8 cellular contexts compared by ENCODE assay signal in the genomic region with DNA sequence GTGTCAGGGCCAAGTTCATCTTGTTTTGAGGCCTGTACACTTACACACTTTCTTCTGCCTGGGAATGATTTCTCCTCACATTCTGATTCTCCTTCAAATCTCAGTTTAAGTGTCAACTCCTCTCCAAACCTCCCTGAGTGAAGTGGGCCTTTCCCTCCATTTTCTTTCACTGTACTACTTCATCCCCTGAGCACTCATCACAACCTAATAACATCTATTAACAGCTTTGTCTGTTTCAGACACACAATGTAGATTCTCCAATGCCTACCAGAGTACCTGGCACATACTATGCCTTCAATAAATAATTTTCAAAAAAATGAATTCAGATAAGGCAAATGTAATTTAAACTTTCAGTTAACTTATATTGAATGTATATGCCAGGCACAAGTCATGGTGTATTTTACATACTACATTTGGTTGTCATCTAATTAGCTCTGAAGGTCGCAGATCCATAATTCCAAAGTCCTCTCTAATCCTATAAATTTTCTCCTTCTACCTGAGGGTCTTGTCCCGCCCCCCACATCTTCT. TPM values are rescaled to one million over a fixed set of nuclear protein-coding genes. Genes with fewer than 3 reads are reported as not detected.
A peak's percentile ranks its signal among the peaks of the same experiment; 100 is the strongest.
DNase-seq lines count a peak whose midpoint lies in the region; FAIRE-seq and TF ChIP-seq lines count a peak whose summit lies in the region.

No MANE protein-coding gene starts in this region.

- TF ChIP-seq CTCF in nephron (IDR thresholded peaks at IDR 0.05; ENCODE audit: unreplicated experiment in 3 of 3): no peak

- H3K4me1 Mint-ChIP-seq in activated naive CD4-positive, alpha-beta T cell treated with anti-CD3 and anti-CD28 coated beads, Interleukin-2, amount 50 U/mL, for 24 hours: peaks cover 43% of the 10 kb centered on the region
- peaks cover 25% of the 10 kb centered on the region for H3K4me1 Mint-ChIP-seq in dendritic cell treated with granulocyte-macrophage colony-stimulating factor and Interleukin-4, amounts not matched to agents 40 ng/mL and 50 ng/mL, for 4 days (ENCODE audit: low read depth)
- H3K4me1 Mint-ChIP-seq in nephron: peaks cover 24% of the 10 kb centered on the region

- H3K4me3 Mint-ChIP-seq in activated naive CD4-positive, alpha-beta T cell treated with anti-CD3 and anti-CD28 coated beads, Interleukin-2, amount 50 U/mL, for 24 hours: peak overlapping the region; percentile 98
- H3K4me3 Mint-ChIP-seq in dendritic cell treated with granulocyte-macrophage colony-stimulating factor and Interleukin-4, amounts not matched to agents 40 ng/mL and 50 ng/mL, for 4 days: peak overlapping the region; percentile 80
- H3K4me3 Mint-ChIP-seq in nephron: peak overlapping the region; percentile 94 to 96 (median 96)

- peak overlapping the region; percentile 82 for H3K4me3 ChIP-seq in Jurkat, Clone E6-1 (ENCODE audit: low read length)

- no peak for FAIRE-seq in HTR-8/SVneo (lab: Jason Lieb, UNC)

- no peak for DNase-seq in activated naive CD4-positive, alpha-beta T cell (lab: John Stamatoyannopoulos, UW)
- DNase-seq in Jurkat, Clone E6-1 (ENCODE audit: low read depth, low spot score): no peak
- no peak for DNase-seq in HTR-8/SVneo (ENCODE audit: insufficient read length, low spot score)
- no peak for DNase-seq in DMS79 treated with DMSO at 0.1 percent for 48 hours (lab: John Stamatoyannopoulos, UW)
- DNase-seq in globus pallidus (ENCODE audit: low spot score): no peak

- H3K27me3 Mint-ChIP-seq in activated naive CD4-positive, alpha-beta T cell treated with anti-CD3 and anti-CD28 coated beads, Interleukin-2, amount 50 U/mL, for 24 hours: no peaks in the 10 kb centered on the region
- H3K27me3 Mint-ChIP-seq in dendritic cell treated with granulocyte-macrophage colony-stimulating factor and Interleukin-4, amounts not matched to agents 40 ng/mL and 50 ng/mL, for 4 days: peaks cover 4% of the 10 kb centered on the region
- H3K27me3 Mint-ChIP-seq in nephron (ENCODE audit: low read depth): peaks cover 3% of the 10 kb centered on the region

- peaks cover 2% of the 10 kb centered on the region for H3K36me3 Mint-ChIP-seq in activated naive CD4-positive, alpha-beta T cell treated with anti-CD3 and anti-CD28 coated beads, Interleukin-2, amount 50 U/mL, for 24 hours
- peaks cover 13% of the 10 kb centered on the region for H3K36me3 Mint-ChIP-seq in dendritic cell treated with granulocyte-macrophage colony-stimulating factor and Interleukin-4, amounts not matched to agents 40 ng/mL and 50 ng/mL, for 4 days (ENCODE audit: low read depth)
- H3K36me3 Mint-ChIP-seq in nephron (ENCODE audit: low read depth): peaks cover 5% of the 10 kb centered on the region

- H3K27ac Mint-ChIP-seq in activated naive CD4-positive, alpha-beta T cell treated with anti-CD3 and anti-CD28 coated beads, Interleukin-2, amount 50 U/mL, for 24 hours: peak overlapping the region; percentile 96
- H3K27ac Mint-ChIP-seq in dendritic cell treated with granulocyte-macrophage colony-stimulating factor and Interleukin-4, amounts not matched to agents 40 ng/mL and 50 ng/mL, for 4 days: peak overlapping the region; percentile 87
- H3K27ac Mint-ChIP-seq in nephron: peak overlapping the region; percentile 50 to 61 (median 59)

- peaks cover 6% of the 10 kb centered on the region for H3K9me3 Mint-ChIP-seq in activated naive CD4-positive, alpha-beta T cell treated with anti-CD3 and anti-CD28 coated beads, Interleukin-2, amount 50 U/mL, for 24 hours
- no peaks in the 10 kb centered on the region for H3K9me3 Mint-ChIP-seq in dendritic cell treated with granulocyte-macrophage colony-stimulating factor and Interleukin-4, amounts not matched to agents 40 ng/mL and 50 ng/mL, for 4 days
- H3K9me3 Mint-ChIP-seq in nephron: no peaks in the 10 kb centered on the region

- intact Hi-C loops in dendritic cell treated with granulocyte-macrophage colony-stimulating factor and Interleukin-4, amounts not matched to agents 40 ng/mL and 50 ng/mL, for 4 days (cut with micrococcal nuclease): no loop called here

RNA-seq across cellular contexts. Expression of a gene that starts 0.4 kb away (rescaled TPM):
- 23.0 TPM for polyA plus RNA-seq in Jurkat, Clone E6-1 (2012; ENCODE audit: insufficient read depth, insufficient read length)

RNA-seq across cellular contexts. Expression of a gene that starts 52.1 kb away (rescaled TPM):
- polyA plus RNA-seq in Jurkat, Clone E6-1 (2012; ENCODE audit: insufficient read depth, insufficient read length): 4.1 TPM
